In the genomic region with DNA sequence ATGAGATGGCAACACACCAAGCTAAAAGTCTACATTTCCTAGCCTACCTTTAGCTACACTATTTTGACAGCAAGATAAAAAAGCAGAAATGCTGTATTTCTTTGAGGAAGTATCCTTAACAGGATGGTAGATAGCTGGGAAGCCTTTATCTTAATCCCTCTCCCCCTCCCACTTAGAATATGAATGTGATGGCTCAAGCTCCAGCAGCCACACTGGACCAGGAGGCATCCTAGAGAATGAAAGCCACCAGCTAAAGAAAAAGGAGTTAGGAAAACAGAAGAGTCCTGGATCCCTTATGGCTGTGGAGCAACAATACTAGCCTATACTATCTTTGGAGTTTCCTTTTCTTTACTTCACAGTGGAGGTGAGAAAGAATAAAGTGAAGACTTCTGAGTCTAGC, we compare ENCODE assay signal across 1 cellular context.
TF ChIP-seq lines count a peak whose summit lies in the region.

No MANE protein-coding gene starts in this region.

TF ChIP-seq in GM23338, 12 proteins besides CTCF, POLR2A, EP300 and RAD21:
- TF ChIP-seq EZH2 (IDR thresholded peaks at IDR 0.05; ENCODE audit: low read depth, unreplicated experiment) (no peak), NANOG (IDR thresholded peaks at IDR 0.05; ENCODE audit: borderline replicate concordance) (no peak), STAT1 (IDR thresholded peaks at IDR 0.05; ENCODE audit: unreplicated experiment) (no peak), CREB1 (CRISPR knock-in tag; IDR thresholded peaks at IDR 0.05; ENCODE audit: low read depth) (no peak), ZNF331 (CRISPR knock-in tag; IDR thresholded peaks at IDR 0.05; ENCODE audit: low read depth) (no peak)
- TF ChIP-seq, protein P1, sequence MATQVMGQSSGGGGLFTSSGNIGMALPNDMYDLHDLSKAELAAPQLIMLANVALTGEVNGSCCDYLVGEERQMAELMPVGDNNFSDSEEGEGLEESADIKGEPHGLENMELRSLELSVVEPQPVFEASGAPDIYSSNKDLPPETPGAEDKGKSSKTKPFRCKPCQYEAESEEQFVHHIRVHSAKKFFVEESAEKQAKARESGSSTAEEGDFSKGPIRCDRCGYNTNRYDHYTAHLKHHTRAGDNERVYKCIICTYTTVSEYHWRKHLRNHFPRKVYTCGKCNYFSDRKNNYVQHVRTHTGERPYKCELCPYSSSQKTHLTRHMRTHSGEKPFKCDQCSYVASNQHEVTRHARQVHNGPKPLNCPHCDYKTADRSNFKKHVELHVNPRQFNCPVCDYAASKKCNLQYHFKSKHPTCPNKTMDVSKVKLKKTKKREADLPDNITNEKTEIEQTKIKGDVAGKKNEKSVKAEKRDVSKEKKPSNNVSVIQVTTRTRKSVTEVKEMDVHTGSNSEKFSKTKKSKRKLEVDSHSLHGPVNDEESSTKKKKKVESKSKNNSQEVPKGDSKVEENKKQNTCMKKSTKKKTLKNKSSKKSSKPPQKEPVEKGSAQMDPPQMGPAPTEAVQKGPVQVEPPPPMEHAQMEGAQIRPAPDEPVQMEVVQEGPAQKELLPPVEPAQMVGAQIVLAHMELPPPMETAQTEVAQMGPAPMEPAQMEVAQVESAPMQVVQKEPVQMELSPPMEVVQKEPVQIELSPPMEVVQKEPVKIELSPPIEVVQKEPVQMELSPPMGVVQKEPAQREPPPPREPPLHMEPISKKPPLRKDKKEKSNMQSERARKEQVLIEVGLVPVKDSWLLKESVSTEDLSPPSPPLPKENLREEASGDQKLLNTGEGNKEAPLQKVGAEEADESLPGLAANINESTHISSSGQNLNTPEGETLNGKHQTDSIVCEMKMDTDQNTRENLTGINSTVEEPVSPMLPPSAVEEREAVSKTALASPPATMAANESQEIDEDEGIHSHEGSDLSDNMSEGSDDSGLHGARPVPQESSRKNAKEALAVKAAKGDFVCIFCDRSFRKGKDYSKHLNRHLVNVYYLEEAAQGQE (IDR thresholded peaks at IDR 0.05; ENCODE audit: unreplicated experiment), result no peak
